8 cellular contexts compared by ENCODE assay signal in the genomic region with DNA sequence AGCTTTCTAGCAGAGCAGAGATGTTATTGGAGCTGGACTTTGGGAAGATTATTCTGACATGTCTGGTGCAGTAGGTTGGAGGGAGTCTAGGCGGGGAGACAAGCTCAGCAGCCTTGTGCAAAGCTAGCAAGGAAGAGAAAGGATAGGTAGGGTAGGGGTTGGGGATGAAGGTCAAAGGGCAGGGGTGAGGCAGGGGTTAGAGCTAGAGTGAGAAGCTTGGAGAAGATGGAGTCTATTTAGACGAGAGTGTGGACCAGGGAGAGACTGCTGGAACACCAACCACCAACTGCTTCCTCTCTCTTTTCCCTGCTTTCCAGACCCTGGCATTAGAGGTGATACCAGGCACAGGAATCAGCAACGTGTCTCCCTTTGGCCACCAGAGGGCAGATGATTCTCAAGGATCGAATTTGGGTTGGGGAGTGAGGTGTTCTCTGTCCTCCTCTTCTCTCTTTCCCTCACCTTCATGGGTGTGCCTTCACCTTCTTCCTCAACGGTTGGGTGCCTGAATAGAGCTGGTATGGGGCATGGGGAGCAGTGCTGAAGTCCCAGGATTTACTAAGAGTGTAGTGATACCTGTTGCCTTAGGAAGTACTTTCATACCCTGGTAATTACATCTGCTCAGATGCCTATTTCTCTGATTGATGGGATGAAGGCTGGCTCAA. TPM values are rescaled to one million over a fixed set of nuclear protein-coding genes. Genes with fewer than 3 reads are reported as not detected.
DNase-seq lines count a peak whose midpoint lies in the region; ATAC-seq and TF ChIP-seq lines count a peak whose summit lies in the region.

No MANE protein-coding gene starts in this region.

- no peaks in the 10 kb centered on the region for H3K9me3 ChIP-seq in MG63
- no peaks in the 10 kb centered on the region for H3K9me3 ChIP-seq in neural progenitor cell (ENCODE audit: low read depth)
- no peaks in the 10 kb centered on the region for H3K9me3 ChIP-seq in subcutaneous abdominal adipose tissue (ENCODE audit: control insufficient read depth in 5 of 5, low read length in 5 of 5)

- DNase-seq in DMS 273 treated with DMSO at 0.1 percent for 48 hours (lab: John Stamatoyannopoulos, UW) (peak; percentile 25), MG63 (peak; percentile 57), RWPE1 (ENCODE audit: low spot score) (peak; percentile 82), fibroblast of pulmonary artery (ENCODE audit: low read depth) (peak; percentile 82), neural progenitor cell (ENCODE audit: low spot score) (peak; percentile 90)
- DNase-seq in activated T-helper 2 cell treated with anti-CD3 and anti-CD28 coated beads, Interferon-gamma antibody, Interleukin-2, Interleukin-4, amounts not matched to agents 10 μg/mL and 5 μg/mL and 100 μg/mL, durations not matched to agents 14 hours and 24 hours and 36 hours (ENCODE audit: low spot score): peak; percentile 63

- H3K4me3 ChIP-seq in MG63: no peak overlapping the region
- H3K4me3 ChIP-seq in fibroblast of pulmonary artery (replicated peaks; ENCODE audit: low read depth, low read length): no peak overlapping the region
- no peak overlapping the region for H3K4me3 ChIP-seq in neural progenitor cell
- no peak overlapping the region for H3K4me3 ChIP-seq in subcutaneous abdominal adipose tissue (ENCODE audit: low read depth in 1 of 5, low read length in 5 of 5)

- peaks cover 30% of the 10 kb centered on the region for H4K20me1 ChIP-seq in neural progenitor cell (ENCODE audit: low read depth)

- 0 out of 2 replicates have a peak, but pooled peaks cover 3% of the 10 kb centered on the region for H3K36me3 ChIP-seq in MG63
- H3K36me3 ChIP-seq in neural progenitor cell: no peaks in the 10 kb centered on the region
- H3K36me3 ChIP-seq in subcutaneous abdominal adipose tissue (ENCODE audit: control insufficient read depth in 5 of 5, insufficient read depth in 5 of 5, low read length in 5 of 5): peaks cover 0 to 5% (median 0%) of the 10 kb centered on the region in 5 donors

- H3K27ac ChIP-seq in RWPE1: peak overlapping the region; percentile 88
- no peak overlapping the region for H3K27ac ChIP-seq in neural progenitor cell
- H3K27ac ChIP-seq in subcutaneous abdominal adipose tissue (ENCODE audit: low read depth, low read length): peak overlapping the region; percentile 75

- H3K27me3 Mint-ChIP-seq in activated T-helper 2 cell treated with anti-CD3 and anti-CD28 coated beads, Interferon-gamma antibody, Interleukin-2, Interleukin-4, amounts not matched to agents 10 μg/mL and 5 μg/mL and 100 μg/mL, durations not matched to agents 14 hours and 24 hours and 36 hours (ENCODE audit: low read depth): no peaks in the 10 kb centered on the region
- peaks cover 9% of the 10 kb centered on the region for H3K27me3 Mint-ChIP-seq in neural progenitor cell (ENCODE audit: insufficient read depth, low read depth)

- peaks cover 25% of the 10 kb centered on the region for H3K36me3 Mint-ChIP-seq in activated T-helper 2 cell treated with anti-CD3 and anti-CD28 coated beads, Interferon-gamma antibody, Interleukin-2, Interleukin-4, amounts not matched to agents 10 μg/mL and 5 μg/mL and 100 μg/mL, durations not matched to agents 14 hours and 24 hours and 36 hours (ENCODE audit: low read depth)
- peaks cover 3% of the 10 kb centered on the region for H3K36me3 Mint-ChIP-seq in neural progenitor cell

- POLR2A ChIA-PET in RWPE1 (lab: Yijun Ruan, JAX; ENCODE audit: low non-redundant PET): interaction anchor here (0.5 kb wide), 1 partner anchor 109 kb away, joined by 3 read pairs; no protein-coding TSS in a partner anchor

- H2AFZ ChIP-seq in neural progenitor cell (replicated peaks): no peak overlapping the region

- H3K9me3 Mint-ChIP-seq in activated T-helper 2 cell treated with anti-CD3 and anti-CD28 coated beads, Interferon-gamma antibody, Interleukin-2, Interleukin-4, amounts not matched to agents 10 μg/mL and 5 μg/mL and 100 μg/mL, durations not matched to agents 14 hours and 24 hours and 36 hours: no peaks in the 10 kb centered on the region
- no peaks in the 10 kb centered on the region for H3K9me3 Mint-ChIP-seq in neural progenitor cell

- H3K4me2 ChIP-seq in neural progenitor cell: no peak overlapping the region

- H3K79me2 ChIP-seq in neural progenitor cell (ENCODE audit: low read depth): peaks cover 30% of the 10 kb centered on the region

- TF ChIP-seq CTCF in RWPE1 (conservative IDR thresholded peaks at IDR 0.05; ENCODE audit: low read depth) (peak; percentile 81), fibroblast of pulmonary artery (IDR thresholded peaks at IDR 0.05; ENCODE audit: low read length, missing control alignments) (peak; percentile 95), neural progenitor cell (IDR thresholded peaks at IDR 0.05) (peak; percentile 80)

- H3F3A ChIP-seq in neural progenitor cell (ENCODE audit: low read depth): peaks cover 11% of the 10 kb centered on the region

- H3K27ac Mint-ChIP-seq in activated T-helper 2 cell treated with anti-CD3 and anti-CD28 coated beads, Interferon-gamma antibody, Interleukin-2, Interleukin-4, amounts not matched to agents 10 μg/mL and 5 μg/mL and 100 μg/mL, durations not matched to agents 14 hours and 24 hours and 36 hours: peak overlapping the region; percentile 71
- H3K27ac Mint-ChIP-seq in neural progenitor cell: no peak overlapping the region

- intact Hi-C loops in activated T-helper 2 cell treated with anti-CD3 and anti-CD28 coated beads, Interferon-gamma antibody, Interleukin-2, Interleukin-4, amounts not matched to agents 10 μg/mL and 5 μg/mL and 100 μg/mL, durations not matched to agents 14 hours and 24 hours and 36 hours (cut with micrococcal nuclease): loop anchor here (1.0 to 10.0 kb wide), 4 partner anchors 29 to 138 kb away; a partner anchor contains a TSS

- H3K9ac ChIP-seq in neural progenitor cell (no peak overlapping the region), subcutaneous abdominal adipose tissue (ENCODE audit: low read length in 5 of 5) (peak overlapping the region in 1 of 5 donors; percentile 92)

- no peaks in the 10 kb centered on the region for H3K27me3 ChIP-seq in MG63
- H3K27me3 ChIP-seq in neural progenitor cell: no peaks in the 10 kb centered on the region
- H3K27me3 ChIP-seq in subcutaneous abdominal adipose tissue (ENCODE audit: control insufficient read depth in 5 of 5, insufficient read depth in 4 of 5, low read length in 5 of 5): no peaks in the 10 kb centered on the region

- H3K4me1 ChIP-seq in neural progenitor cell: peaks cover 25% of the 10 kb centered on the region
- H3K4me1 ChIP-seq in subcutaneous abdominal adipose tissue (ENCODE audit: control insufficient read depth in 5 of 5, insufficient read depth in 5 of 5, low read length in 5 of 5): peaks cover 12 to 66% (median 50%) of the 10 kb centered on the region in 5 donors

- no peak for ATAC-seq in GM21717 (IDR thresholded peaks at IDR 0.05; ENCODE audit: unreplicated experiment)

- peaks cover 37% of the 10 kb centered on the region for H3K4me1 Mint-ChIP-seq in activated T-helper 2 cell treated with anti-CD3 and anti-CD28 coated beads, Interferon-gamma antibody, Interleukin-2, Interleukin-4, amounts not matched to agents 10 μg/mL and 5 μg/mL and 100 μg/mL, durations not matched to agents 14 hours and 24 hours and 36 hours (ENCODE audit: low read depth)
- peaks cover 33% of the 10 kb centered on the region for H3K4me1 Mint-ChIP-seq in neural progenitor cell

- CTCF ChIA-PET in RWPE1 (lab: Yijun Ruan, JAX): interaction anchor here (0.5 to 5.4 kb wide), 22 partner anchors 10 to 312 kb away, joined by 3 to 48 read pairs (median 3); no protein-coding TSS in a partner anchor

- H3K4me3 Mint-ChIP-seq in activated T-helper 2 cell treated with anti-CD3 and anti-CD28 coated beads, Interferon-gamma antibody, Interleukin-2, Interleukin-4, amounts not matched to agents 10 μg/mL and 5 μg/mL and 100 μg/mL, durations not matched to agents 14 hours and 24 hours and 36 hours (ENCODE audit: low read depth): peak overlapping the region; percentile 31
- peak overlapping the region; percentile 55 for H3K4me3 Mint-ChIP-seq in neural progenitor cell

RNA-seq across cellular contexts. Expression of a gene that starts 1.8 kb away (rescaled TPM):
- total RNA-seq in MG63 (2014; rRNA removed; shearing (Covaris generic); ENCODE audit: low replicate concordance): 10.1 and 17.4 TPM in 2 replicates
- total RNA-seq in activated T-helper 2 cell treated with anti-CD3 and anti-CD28 coated beads, Interferon-gamma antibody, Interleukin-2, Interleukin-4, amounts not matched to agents 10 μg/mL and 5 μg/mL and 100 μg/mL, durations not matched to agents 14 hours and 24 hours and 36 hours: 36.5 and 38.8 TPM in 2 replicates
- total RNA-seq in neural progenitor cell (ENCODE audit: low replicate concordance): 23.0 and 25.4 TPM in 2 replicates

RNA-seq across cellular contexts. Expression of a gene that starts 23.9 kb away (rescaled TPM):
- 15.1 and 26.2 TPM in 2 replicates for total RNA-seq in MG63 (2014; rRNA removed; shearing (Covaris generic); ENCODE audit: low replicate concordance)
- 67.0 and 69.2 TPM in 2 replicates for total RNA-seq in activated T-helper 2 cell treated with anti-CD3 and anti-CD28 coated beads, Interferon-gamma antibody, Interleukin-2, Interleukin-4, amounts not matched to agents 10 μg/mL and 5 μg/mL and 100 μg/mL, durations not matched to agents 14 hours and 24 hours and 36 hours
- 27.2 and 80.0 TPM in 2 replicates for total RNA-seq in neural progenitor cell (ENCODE audit: low replicate concordance)

Comparison
In these comparisons a context has a peak if more than half of its experiments do, and no peak if none do; other contexts are left out.
1. DNase-seq: peak in every context shown above with its lines; median percentile 90 in neural progenitor cell; 82 in RWPE1; 82 in fibroblast of pulmonary artery; 63 in activated T-helper 2 cell treated with anti-CD3 and anti-CD28 coated beads, Interferon-gamma antibody, Interleukin-2, Interleukin-4, amounts not matched to agents 10 μg/mL and 5 μg/mL and 100 μg/mL, durations not matched to agents 14 hours and 24 hours and 36 hours; 57 in MG63; 25 in DMS 273 treated with DMSO at 0.1 percent for 48 hours.